ENCODE assay signal across 7 cellular contexts in genomic region chr9:136409557-136410455, GRCh38. TPM values are rescaled to one million over a fixed set of nuclear protein-coding genes. Genes with fewer than 3 reads are reported as not detected.
A peak's percentile ranks its signal among the peaks of the same experiment; 100 is the strongest.
DNase-seq lines count a peak whose midpoint lies in the region; ATAC-seq, FAIRE-seq and TF ChIP-seq lines count a peak whose summit lies in the region.

No MANE protein-coding gene starts in this region.

- intact Hi-C loops in esophagus squamous epithelium (cut with DNase I): no loop called here

- no peaks in the 10 kb centered on the region for H3K27me3 ChIP-seq in MM.1S (replicated peaks; ENCODE audit: insufficient read depth, low read length)
- H3K27me3 ChIP-seq in esophagus squamous epithelium: no peaks in the 10 kb centered on the region

- H4K20me1 ChIP-seq in MM.1S (ENCODE audit: insufficient read depth, low read length): no peaks in the 10 kb centered on the region

- peaks cover 35 to 36% of the 10 kb centered on the region in 2 donors for H3K4me1 Mint-ChIP-seq in natural killer cell treated with Interleukin-12 subunit alpha and Interleukin-12 subunit beta and Interleukin-15 and Interleukin-18, amount 100 ng/mL, for 72 hours (ENCODE audit: low read depth in 2 of 2)

- H3K36me3 ChIP-seq in MM.1S (replicated peaks; ENCODE audit: insufficient read depth, low read length): 0 out of 2 replicates have a peak, but pooled peaks cover 8% of the 10 kb centered on the region
- peaks cover 20 to 63% (median 26%) of the 10 kb centered on the region in 3 donors for H3K36me3 ChIP-seq in esophagus squamous epithelium

- 0 out of 2 replicates have a peak, but pooled peaks cover 2% of the 10 kb centered on the region for H3F3A ChIP-seq in MM.1S (ENCODE audit: insufficient read depth, low read length)

- peaks cover 62% of the 10 kb centered on the region for H3K79me2 ChIP-seq in MM.1S (ENCODE audit: low read length)

- peak; percentile 24 to 38 for ATAC-seq in natural killer cell treated with Interleukin-12 subunit alpha and Interleukin-12 subunit beta and Interleukin-15 and Interleukin-18, amount 100 ng/mL, for 72 hours

- no peaks in the 10 kb centered on the region for H3K27me3 Mint-ChIP-seq in natural killer cell treated with Interleukin-12 subunit alpha and Interleukin-12 subunit beta and Interleukin-15 and Interleukin-18, amount 100 ng/mL, for 72 hours

- H2AFZ ChIP-seq in MM.1S (ENCODE audit: low read length): peak overlapping the region; percentile 65

- no peaks in the 10 kb centered on the region for H3K9me3 Mint-ChIP-seq in natural killer cell treated with Interleukin-12 subunit alpha and Interleukin-12 subunit beta and Interleukin-15 and Interleukin-18, amount 100 ng/mL, for 72 hours

- peak overlapping the region; percentile 86 for H3K4me2 ChIP-seq in MM.1S (ENCODE audit: low read depth, low read length)

- DNase-seq in H54 (ENCODE audit: insufficient read length, low spot score): peak; percentile 58
- DNase-seq in MM.1S: peak; percentile 39
- peak; percentile 47 for DNase-seq in activated CD8-positive, alpha-beta memory T cell treated with anti-CD3 and anti-CD28 coated beads, Interleukin-2, amount 50 U/mL, for 4 hours
- no peak for DNase-seq in esophagus squamous epithelium (lab: John Stamatoyannopoulos, UW)
- no peak for DNase-seq in natural killer cell treated with Interleukin-12 subunit alpha and Interleukin-12 subunit beta and Interleukin-15 and Interleukin-18, amount 100 ng/mL, for 72 hours (ENCODE audit: low spot score)
- DNase-seq in urothelium cell line (ENCODE audit: low spot score): peak; percentile 57

- H3K27ac Mint-ChIP-seq in natural killer cell treated with Interleukin-12 subunit alpha and Interleukin-12 subunit beta and Interleukin-15 and Interleukin-18, amount 100 ng/mL, for 72 hours: peak overlapping the region; percentile 86 to 91

- FAIRE-seq in H54 (lab: Jason Lieb, UNC) (no peak), urothelium cell line (lab: Jason Lieb, UNC) (no peak)

- H3K4me1 ChIP-seq in MM.1S (ENCODE audit: low read length): peaks cover 25% of the 10 kb centered on the region
- peaks cover 24 to 53% (median 28%) of the 10 kb centered on the region in 3 donors for H3K4me1 ChIP-seq in esophagus squamous epithelium

- H3K27ac ChIP-seq in MM.1S (ENCODE audit: low read length) (no peak overlapping the region), esophagus squamous epithelium (peak overlapping the region; percentile 72 to 92 (median 88))

- TF ChIP-seq POLR2A in H54 (IDR thresholded peaks at IDR 0.05; ENCODE audit: low read depth, low read length) (peak; percentile 6; the same call in 1 of the 2 replicates), esophagus squamous epithelium (IDR thresholded peaks at IDR 0.05) (no peak)

- peak overlapping the region; percentile 85 for H3K9ac ChIP-seq in MM.1S (ENCODE audit: low read length)

- TF ChIP-seq CTCF in GM12873 (IDR thresholded peaks at IDR 0.05; ENCODE audit: insufficient read depth, low read depth, low read length, missing control alignments): peak; percentile 6
- no peak for TF ChIP-seq CTCF in MM.1S (IDR thresholded peaks at IDR 0.05; ENCODE audit: low read length)
- TF ChIP-seq CTCF in esophagus squamous epithelium (IDR thresholded peaks at IDR 0.05): no peak

- peak overlapping the region; percentile 90 for H3K4me3 Mint-ChIP-seq in natural killer cell treated with Interleukin-12 subunit alpha and Interleukin-12 subunit beta and Interleukin-15 and Interleukin-18, amount 100 ng/mL, for 72 hours

- peaks cover 16% of the 10 kb centered on the region for H3K36me3 Mint-ChIP-seq in natural killer cell treated with Interleukin-12 subunit alpha and Interleukin-12 subunit beta and Interleukin-15 and Interleukin-18, amount 100 ng/mL, for 72 hours

- H3K4me3 ChIP-seq in MM.1S (ENCODE audit: low read length): peak overlapping the region; percentile 80
- peak overlapping the region; percentile 74 to 100 (median 88) for H3K4me3 ChIP-seq in esophagus squamous epithelium

- H3K9me3 ChIP-seq in MM.1S (replicated peaks; ENCODE audit: insufficient read depth, low read length) (no peaks in the 10 kb centered on the region), esophagus squamous epithelium (no peaks in the 10 kb centered on the region)

- WGBS in esophagus squamous epithelium, 2 donors: 3 to 18% methylated on average over 7 to 14 of the region's 71 CpGs

- H3K9me2 ChIP-seq in MM.1S (replicated peaks; ENCODE audit: insufficient read depth, low read length): no peaks in the 10 kb centered on the region

RNA-seq across cellular contexts. Expression of gene ENTR1, which starts 0.6 kb away (rescaled TPM):
- total RNA-seq in esophagus squamous epithelium: 10 to 100 TPM; 24.3 to 31.9 (median 28.2) TPM
- total RNA-seq in natural killer cell treated with Interleukin-12 subunit alpha and Interleukin-12 subunit beta and Interleukin-15 and Interleukin-18, amount 100 ng/mL, for 72 hours: 10 to 100 TPM; 24.1 to 86.6 TPM

RNA-seq across cellular contexts. Expression of gene PMPCA, which starts 0.7 kb away (rescaled TPM):
- 10 to 100 TPM; 29.4 to 38.7 (median 33.5) TPM for total RNA-seq in esophagus squamous epithelium
- total RNA-seq in natural killer cell treated with Interleukin-12 subunit alpha and Interleukin-12 subunit beta and Interleukin-15 and Interleukin-18, amount 100 ng/mL, for 72 hours: 100 to 1,000 TPM in 1 of 2 donors, 10 to 100 TPM in 1; 66.2 to 107 TPM

RNA-seq across cellular contexts. Expression of gene SNAPC4, which starts 9.8 kb away (rescaled TPM):
- total RNA-seq in esophagus squamous epithelium: 1 to 10 TPM; 2.6 to 5.1 (median 4.5) TPM
- total RNA-seq in natural killer cell treated with Interleukin-12 subunit alpha and Interleukin-12 subunit beta and Interleukin-15 and Interleukin-18, amount 100 ng/mL, for 72 hours: 10 to 100 TPM; 11.3 to 48.5 TPM

RNA-seq across cellular contexts. Expression of gene INPP5E, which starts 29.8 kb away (rescaled TPM):
- 1 to 10 TPM; 6.2 to 7.8 (median 7.5) TPM for total RNA-seq in esophagus squamous epithelium
- total RNA-seq in natural killer cell treated with Interleukin-12 subunit alpha and Interleukin-12 subunit beta and Interleukin-15 and Interleukin-18, amount 100 ng/mL, for 72 hours: 10 to 100 TPM; 10.4 to 18.1 TPM

RNA-seq across cellular contexts. Expression of gene CARD9, which starts 36.3 kb away (rescaled TPM):
- total RNA-seq in esophagus squamous epithelium: 1 to 10 TPM in 2 of 4 donors, under 1 TPM in 2; 0.57 to 1.1 (median 1.0) TPM
- total RNA-seq in natural killer cell treated with Interleukin-12 subunit alpha and Interleukin-12 subunit beta and Interleukin-15 and Interleukin-18, amount 100 ng/mL, for 72 hours: 1 to 10 TPM; 2.8 to 9.4 TPM

Comparison
In these comparisons a context has a peak if more than half of its experiments do, and no peak if none do; other contexts are left out.
1. DNase-seq: peak in H54 (single experiment), MM.1S (single experiment), activated CD8-positive, alpha-beta memory T cell treated with anti-CD3 and anti-CD28 coated beads, Interleukin-2, amount 50 U/mL, for 4 hours (single experiment) and urothelium cell line (single experiment); none in esophagus squamous epithelium (single experiment) and natural killer cell treated with Interleukin-12 subunit alpha and Interleukin-12 subunit beta and Interleukin-15 and Interleukin-18, amount 100 ng/mL, for 72 hours (single experiment).